Comparison of ENCODE assay signal across 1 cellular context in the genomic region with DNA sequence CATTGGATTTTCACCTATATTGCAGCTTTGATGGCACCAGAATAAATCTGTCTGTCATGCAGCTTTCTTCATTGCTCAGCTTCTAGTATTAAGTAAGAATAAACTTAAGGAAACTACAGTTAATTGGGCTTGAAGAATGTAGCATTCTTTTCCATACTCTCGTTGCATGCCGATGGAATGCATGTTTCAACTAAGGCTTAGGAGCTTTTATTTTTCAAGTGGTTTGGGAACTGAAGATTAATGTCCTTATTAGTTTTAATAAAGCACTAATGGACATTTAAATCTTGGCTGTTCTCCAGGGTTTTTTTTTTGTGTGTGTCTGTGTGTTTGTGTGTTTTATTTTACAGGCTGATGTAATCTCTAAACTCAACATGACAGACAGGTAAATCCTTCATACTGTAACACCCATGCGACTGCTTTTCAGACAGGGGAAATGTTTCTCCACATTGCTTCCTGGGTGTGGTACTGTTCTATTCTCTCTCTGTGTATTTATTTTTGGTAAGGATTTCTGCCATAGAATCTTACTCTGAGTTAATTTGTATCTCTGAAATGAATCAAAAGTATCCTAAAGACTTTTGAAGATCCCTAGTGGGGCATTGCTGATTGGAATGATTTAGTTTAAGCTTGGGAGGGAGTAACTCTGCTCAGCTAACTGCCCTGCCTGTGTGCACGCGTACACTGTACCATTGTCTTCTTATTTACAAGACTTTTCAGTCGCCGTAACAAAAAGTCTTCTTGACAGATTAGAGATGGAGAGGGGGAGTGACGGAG.
TF ChIP-seq lines count a peak whose summit lies in the region.

No MANE protein-coding gene starts in this region.

TF ChIP-seq in GM23338, 12 proteins besides CTCF, POLR2A, EP300 and RAD21 (continued from another document):
- TF ChIP-seq, protein P1, sequence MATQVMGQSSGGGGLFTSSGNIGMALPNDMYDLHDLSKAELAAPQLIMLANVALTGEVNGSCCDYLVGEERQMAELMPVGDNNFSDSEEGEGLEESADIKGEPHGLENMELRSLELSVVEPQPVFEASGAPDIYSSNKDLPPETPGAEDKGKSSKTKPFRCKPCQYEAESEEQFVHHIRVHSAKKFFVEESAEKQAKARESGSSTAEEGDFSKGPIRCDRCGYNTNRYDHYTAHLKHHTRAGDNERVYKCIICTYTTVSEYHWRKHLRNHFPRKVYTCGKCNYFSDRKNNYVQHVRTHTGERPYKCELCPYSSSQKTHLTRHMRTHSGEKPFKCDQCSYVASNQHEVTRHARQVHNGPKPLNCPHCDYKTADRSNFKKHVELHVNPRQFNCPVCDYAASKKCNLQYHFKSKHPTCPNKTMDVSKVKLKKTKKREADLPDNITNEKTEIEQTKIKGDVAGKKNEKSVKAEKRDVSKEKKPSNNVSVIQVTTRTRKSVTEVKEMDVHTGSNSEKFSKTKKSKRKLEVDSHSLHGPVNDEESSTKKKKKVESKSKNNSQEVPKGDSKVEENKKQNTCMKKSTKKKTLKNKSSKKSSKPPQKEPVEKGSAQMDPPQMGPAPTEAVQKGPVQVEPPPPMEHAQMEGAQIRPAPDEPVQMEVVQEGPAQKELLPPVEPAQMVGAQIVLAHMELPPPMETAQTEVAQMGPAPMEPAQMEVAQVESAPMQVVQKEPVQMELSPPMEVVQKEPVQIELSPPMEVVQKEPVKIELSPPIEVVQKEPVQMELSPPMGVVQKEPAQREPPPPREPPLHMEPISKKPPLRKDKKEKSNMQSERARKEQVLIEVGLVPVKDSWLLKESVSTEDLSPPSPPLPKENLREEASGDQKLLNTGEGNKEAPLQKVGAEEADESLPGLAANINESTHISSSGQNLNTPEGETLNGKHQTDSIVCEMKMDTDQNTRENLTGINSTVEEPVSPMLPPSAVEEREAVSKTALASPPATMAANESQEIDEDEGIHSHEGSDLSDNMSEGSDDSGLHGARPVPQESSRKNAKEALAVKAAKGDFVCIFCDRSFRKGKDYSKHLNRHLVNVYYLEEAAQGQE (IDR thresholded peaks at IDR 0.05; ENCODE audit: unreplicated experiment) = no peak
- TF ChIP-seq, protein P2, sequence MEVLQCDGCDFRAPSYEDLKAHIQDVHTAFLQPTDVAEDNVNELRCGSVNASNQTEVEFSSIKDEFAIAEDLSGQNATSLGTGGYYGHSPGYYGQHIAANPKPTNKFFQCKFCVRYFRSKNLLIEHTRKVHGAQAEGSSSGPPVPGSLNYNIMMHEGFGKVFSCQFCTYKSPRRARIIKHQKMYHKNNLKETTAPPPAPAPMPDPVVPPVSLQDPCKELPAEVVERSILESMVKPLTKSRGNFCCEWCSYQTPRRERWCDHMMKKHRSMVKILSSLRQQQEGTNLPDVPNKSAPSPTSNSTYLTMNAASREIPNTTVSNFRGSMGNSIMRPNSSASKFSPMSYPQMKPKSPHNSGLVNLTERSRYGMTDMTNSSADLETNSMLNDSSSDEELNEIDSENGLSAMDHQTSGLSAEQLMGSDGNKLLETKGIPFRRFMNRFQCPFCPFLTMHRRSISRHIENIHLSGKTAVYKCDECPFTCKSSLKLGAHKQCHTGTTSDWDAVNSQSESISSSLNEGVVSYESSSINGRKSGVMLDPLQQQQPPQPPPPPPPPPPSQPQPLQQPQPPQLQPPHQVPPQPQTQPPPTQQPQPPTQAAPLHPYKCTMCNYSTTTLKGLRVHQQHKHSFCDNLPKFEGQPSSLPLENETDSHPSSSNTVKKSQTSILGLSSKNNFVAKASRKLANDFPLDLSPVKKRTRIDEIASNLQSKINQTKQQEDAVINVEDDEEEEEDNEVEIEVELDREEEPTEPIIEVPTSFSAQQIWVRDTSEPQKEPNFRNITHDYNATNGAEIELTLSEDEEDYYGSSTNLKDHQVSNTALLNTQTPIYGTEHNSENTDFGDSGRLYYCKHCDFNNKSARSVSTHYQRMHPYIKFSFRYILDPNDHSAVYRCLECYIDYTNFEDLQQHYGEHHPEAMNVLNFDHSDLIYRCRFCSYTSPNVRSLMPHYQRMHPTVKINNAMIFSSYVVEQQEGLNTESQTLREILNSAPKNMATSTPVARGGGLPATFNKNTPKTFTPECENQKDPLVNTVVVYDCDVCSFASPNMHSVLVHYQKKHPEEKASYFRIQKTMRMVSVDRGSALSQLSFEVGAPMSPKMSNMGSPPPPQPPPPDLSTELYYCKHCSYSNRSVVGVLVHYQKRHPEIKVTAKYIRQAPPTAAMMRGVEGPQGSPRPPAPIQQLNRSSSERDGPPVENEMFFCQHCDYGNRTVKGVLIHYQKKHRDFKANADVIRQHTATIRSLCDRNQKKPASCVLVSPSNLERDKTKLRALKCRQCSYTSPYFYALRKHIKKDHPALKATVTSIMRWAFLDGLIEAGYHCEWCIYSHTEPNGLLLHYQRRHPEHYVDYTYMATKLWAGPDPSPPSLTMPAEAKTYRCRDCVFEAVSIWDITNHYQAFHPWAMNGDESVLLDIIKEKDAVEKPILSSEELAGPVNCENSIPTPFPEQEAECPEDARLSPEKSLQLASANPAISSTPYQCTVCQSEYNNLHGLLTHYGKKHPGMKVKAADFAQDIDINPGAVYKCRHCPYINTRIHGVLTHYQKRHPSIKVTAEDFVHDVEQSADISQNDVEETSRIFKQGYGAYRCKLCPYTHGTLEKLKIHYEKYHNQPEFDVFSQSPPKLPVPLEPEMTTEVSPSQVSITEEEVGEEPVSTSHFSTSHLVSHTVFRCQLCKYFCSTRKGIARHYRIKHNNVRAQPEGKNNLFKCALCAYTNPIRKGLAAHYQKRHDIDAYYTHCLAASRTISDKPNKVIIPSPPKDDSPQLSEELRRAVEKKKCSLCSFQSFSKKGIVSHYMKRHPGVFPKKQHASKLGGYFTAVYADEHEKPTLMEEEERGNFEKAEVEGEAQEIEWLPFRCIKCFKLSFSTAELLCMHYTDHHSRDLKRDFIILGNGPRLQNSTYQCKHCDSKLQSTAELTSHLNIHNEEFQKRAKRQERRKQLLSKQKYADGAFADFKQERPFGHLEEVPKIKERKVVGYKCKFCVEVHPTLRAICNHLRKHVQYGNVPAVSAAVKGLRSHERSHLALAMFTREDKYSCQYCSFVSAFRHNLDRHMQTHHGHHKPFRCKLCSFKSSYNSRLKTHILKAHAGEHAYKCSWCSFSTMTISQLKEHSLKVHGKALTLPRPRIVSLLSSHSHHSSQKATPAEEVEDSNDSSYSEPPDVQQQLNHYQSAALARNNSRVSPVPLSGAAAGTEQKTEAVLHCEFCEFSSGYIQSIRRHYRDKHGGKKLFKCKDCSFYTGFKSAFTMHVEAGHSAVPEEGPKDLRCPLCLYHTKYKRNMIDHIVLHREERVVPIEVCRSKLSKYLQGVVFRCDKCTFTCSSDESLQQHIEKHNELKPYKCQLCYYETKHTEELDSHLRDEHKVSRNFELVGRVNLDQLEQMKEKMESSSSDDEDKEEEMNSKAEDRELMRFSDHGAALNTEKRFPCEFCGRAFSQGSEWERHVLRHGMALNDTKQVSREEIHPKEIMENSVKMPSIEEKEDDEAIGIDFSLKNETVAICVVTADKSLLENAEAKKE (CRISPR knock-in tag; IDR thresholded peaks at IDR 0.05) = no peak
- TF ChIP-seq CREB1 (CRISPR knock-in tag; IDR thresholded peaks at IDR 0.05; ENCODE audit: low read depth) (no peak), STAT1 (IDR thresholded peaks at IDR 0.05; ENCODE audit: unreplicated experiment) (no peak), EZH2 (IDR thresholded peaks at IDR 0.05; ENCODE audit: low read depth, unreplicated experiment) (no peak)
